In genomic region chr11:78535920-78536319, GRCh38 we compare ENCODE assay signal across 2 cellular contexts.
A peak's percentile ranks its signal among the peaks of the same experiment; 100 is the strongest.
TF ChIP-seq lines count a peak whose summit lies in the region.

No MANE protein-coding gene starts in this region.

TF ChIP-seq in HepG2, 621 proteins besides CTCF, POLR2A, EP300 and RAD21:
- TF ChIP-seq HNRNPL (IDR thresholded peaks at IDR 0.05; ENCODE audit: low read depth, low read length) (no peak), ZNF280B (CRISPR knock-in tag; IDR thresholded peaks at IDR 0.05; ENCODE audit: borderline replicate concordance) (no peak), ZZZ3 (CRISPR knock-in tag; IDR thresholded peaks at IDR 0.05; ENCODE audit: borderline replicate concordance) (no peak), CREB1 (IDR thresholded peaks at IDR 0.05) (peak; percentile 34; the same call in 1 of the 2 replicates), CREB1 (CRISPR knock-in tag; IDR thresholded peaks at IDR 0.05) (no peak), PATZ1 (CRISPR knock-in tag; IDR thresholded peaks at IDR 0.05) (no peak)
TF ChIP-seq in HepG2: peak in this region for 1.

TF ChIP-seq in endothelial cell of umbilical vein, 7 proteins besides CTCF, POLR2A, EP300 and RAD21:
- TF ChIP-seq EZH2 (IDR thresholded peaks at IDR 0.05; ENCODE audit: borderline replicate concordance, low read depth, low read length, severe bottlenecking): no peak
- no peak for TF ChIP-seq GATA2 (IDR thresholded peaks at IDR 0.05; ENCODE audit: insufficient read depth, insufficient read length, low read depth, low read length)
- TF ChIP-seq JUN (IDR thresholded peaks at IDR 0.05; ENCODE audit: borderline replicate concordance, insufficient read depth, insufficient read length, low read depth): peak; percentile 7
- no peak for TF ChIP-seq MAX (IDR thresholded peaks at IDR 0.05; ENCODE audit: insufficient read depth, insufficient read length)
- peak; percentile 27 for TF ChIP-seq FOS (IDR thresholded peaks at IDR 0.05; ENCODE audit: borderline replicate concordance, insufficient read depth, low read length)
- no peak for TF ChIP-seq MYC (IDR thresholded peaks at IDR 0.05; ENCODE audit: low read depth, low read length)
- TF ChIP-seq POLR2AphosphoS5 (IDR thresholded peaks at IDR 0.05; ENCODE audit: insufficient read depth, low read depth, low read length): no peak
